Comparison of ENCODE assay signal across 22 cellular contexts in the genomic region with DNA sequence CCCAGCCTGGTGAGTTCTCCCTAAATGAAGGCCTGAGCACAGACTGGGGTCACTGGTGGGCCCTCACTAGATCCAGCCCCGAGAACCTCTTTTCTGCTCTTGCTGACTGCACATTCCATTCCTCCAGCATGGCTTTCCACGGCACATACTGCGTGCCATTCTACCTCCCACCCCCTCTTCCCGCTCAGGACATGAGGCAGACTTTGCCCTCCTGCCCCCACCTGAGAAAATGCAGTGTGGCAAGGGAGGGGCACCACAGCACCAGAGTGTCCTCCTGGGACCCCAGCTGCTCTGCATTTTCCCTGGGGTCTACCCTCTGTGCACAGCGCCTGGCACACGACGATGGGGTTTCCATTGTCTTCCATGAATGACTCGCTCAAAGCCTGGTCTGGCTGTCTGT. TPM values are rescaled to one million over a fixed set of nuclear protein-coding genes. Genes with fewer than 3 reads are reported as not detected.
"Had no signal": no experiment of that assay in that cellular context is flagged by ENCODE, and none has a peak within 500 bp of the region (broad histone marks: within the 10 kb centered on the region; RNA-seq: fewer than 3 reads in every experiment).

No MANE protein-coding gene starts in this region.

- DNase-seq: activated B cell treated with CpG ODN at 0.5 μM for 24 hours; activated CD4-positive, alpha-beta T cell treated with anti-CD3 and anti-CD28 coated beads for 36 hours; activated CD4-positive, alpha-beta T cell treated with anti-CD3 and anti-CD28 coated beads, Interleukin-2, amount 50 U/mL, for 48 hours; activated gamma-delta T cell treated with Interleukin-2 at 50 U/mL for 16 hours; dorsolateral prefrontal cortex; effector memory CD8-positive, alpha-beta T cell; gastrocnemius medialis; heart right ventricle; islet precursor cell; left cardiac atrium; stimulated activated CD4-positive, alpha-beta T cell treated with anti-CD3 and anti-CD28 coated beads, Interleukin-4, amount 100 ng/mL, for 1 hour; stimulated activated naive CD4-positive, alpha-beta T cell treated with Interleukin-2 at 50 U/mL for 16 hours; T1000 had no signal

- H3K27ac Mint-ChIP-seq: activated B cell treated with CpG ODN at 0.5 μM for 24 hours; activated CD4-positive, alpha-beta T cell treated with anti-CD3 and anti-CD28 coated beads for 36 hours; activated naive CD4-positive, alpha-beta T cell treated with anti-CD3 and anti-CD28 coated beads, Interleukin-2, amount 50 U/mL, for 24 hours; effector memory CD8-positive, alpha-beta T cell; nephron; T-helper 1 cell treated with Interleukin-12 subunit alpha and Interleukin-12 subunit beta and Interleukin-4 antibody, amounts not matched to agents 30 μg/mL and 1 μg/mL, for 36 hours had no signal

- H3K9me3 Mint-ChIP-seq: activated B cell treated with CpG ODN at 0.5 μM for 24 hours; activated naive CD4-positive, alpha-beta T cell treated with anti-CD3 and anti-CD28 coated beads, Interleukin-2, amount 50 U/mL, for 24 hours; central memory CD8-positive, alpha-beta T cell; effector memory CD8-positive, alpha-beta T cell; nephron; T-helper 1 cell treated with Interleukin-12 subunit alpha and Interleukin-12 subunit beta and Interleukin-4 antibody, amounts not matched to agents 30 μg/mL and 1 μg/mL, for 36 hours had no signal

- H3K4me3 Mint-ChIP-seq: activated B cell treated with CpG ODN at 0.5 μM for 24 hours; activated CD4-positive, alpha-beta T cell treated with anti-CD3 and anti-CD28 coated beads for 36 hours; activated naive CD4-positive, alpha-beta T cell treated with anti-CD3 and anti-CD28 coated beads, Interleukin-2, amount 50 U/mL, for 24 hours; central memory CD8-positive, alpha-beta T cell; effector memory CD8-positive, alpha-beta T cell; nephron; T-helper 1 cell treated with Interleukin-12 subunit alpha and Interleukin-12 subunit beta and Interleukin-4 antibody, amounts not matched to agents 30 μg/mL and 1 μg/mL, for 36 hours had no signal

- H3K4me3 ChIP-seq: ascending aorta, dorsolateral prefrontal cortex, esophagus muscularis mucosa, gastrocnemius medialis, heart right ventricle had no signal

- H3K4me1 ChIP-seq: ascending aorta, gastrocnemius medialis, parathyroid adenoma had no signal

- H3K36me3 Mint-ChIP-seq: activated naive CD4-positive, alpha-beta T cell treated with anti-CD3 and anti-CD28 coated beads, Interleukin-2, amount 50 U/mL, for 24 hours had no signal

- H3K4me1 Mint-ChIP-seq: activated B cell treated with CpG ODN at 0.5 μM for 24 hours; activated CD4-positive, alpha-beta T cell treated with anti-CD3 and anti-CD28 coated beads for 36 hours; activated naive CD4-positive, alpha-beta T cell treated with anti-CD3 and anti-CD28 coated beads, Interleukin-2, amount 50 U/mL, for 24 hours; central memory CD8-positive, alpha-beta T cell had no signal

- H3K27me3 ChIP-seq: ascending aorta, esophagus muscularis mucosa, gastrocnemius medialis had no signal

- H2AFZ ChIP-seq: parathyroid adenoma had no signal

- H3K27ac ChIP-seq: ascending aorta, dorsolateral prefrontal cortex, esophagus muscularis mucosa, gastrocnemius medialis, heart right ventricle, parathyroid adenoma had no signal

- H3K36me3 ChIP-seq: ascending aorta, esophagus muscularis mucosa, gastrocnemius medialis, heart right ventricle had no signal

- H3K9me3 ChIP-seq: ascending aorta, esophagus muscularis mucosa, gastrocnemius medialis, heart right ventricle had no signal

- H3K79me2 ChIP-seq: parathyroid adenoma had no signal

- H3K9ac ChIP-seq: parathyroid adenoma had no signal

RNA-seq across cellular contexts. Expression of a gene that starts 6.1 kb away (rescaled TPM):
- total RNA-seq: activated B cell treated with CpG ODN at 0.5 μM for 24 hours; activated CD4-positive, alpha-beta T cell treated with anti-CD3 and anti-CD28 coated beads for 36 hours; mononuclear cell; myocyte had no signal
